8 cellular contexts compared by ENCODE assay signal in genomic region chr15:75452364-75452967, GRCh38.
DNase-seq lines count a peak whose midpoint lies in the region; ATAC-seq lines count a peak whose summit lies in the region.

No MANE protein-coding gene starts in this region.

- H3K27ac ChIP-seq in HUES6 (ENCODE audit: low read depth, low read length) (peak overlapping the region; percentile 50), epithelial cell of prostate (peak overlapping the region; percentile 98), mucosa of rectum (ENCODE audit: low read depth in 2 of 2, low read length in 2 of 2) (peak overlapping the region; percentile 90 to 99)

- H3K9ac ChIP-seq in HUES6 (ENCODE audit: low read length) (peak overlapping the region; percentile 91), mucosa of rectum (ENCODE audit: low read depth in 1 of 2, low read length in 2 of 2) (peak overlapping the region; percentile 91 to 98)

- no peaks in the 10 kb centered on the region for H3K27me3 ChIP-seq in HUES6 (ENCODE audit: control insufficient read depth, insufficient read depth, low read length)
- H3K27me3 ChIP-seq in mucosa of rectum (ENCODE audit: control insufficient read depth in 2 of 2, insufficient read depth in 2 of 2, low read length in 2 of 2): no peaks in the 10 kb centered on the region

- H3K9me3 ChIP-seq in HUES6 (ENCODE audit: control insufficient read depth, insufficient read depth, low read depth, low read length) (no peaks in the 10 kb centered on the region), mucosa of rectum (ENCODE audit: control insufficient read depth in 2 of 2, low read length in 2 of 2) (no peaks in the 10 kb centered on the region)

- H3K4me3 ChIP-seq in HUES6 (ENCODE audit: low read depth, low read length): peak overlapping the region; percentile 69
- H3K4me3 ChIP-seq in mucosa of rectum (ENCODE audit: low read length in 2 of 2): peak overlapping the region; percentile 75 to 76

- peaks cover 3% of the 10 kb centered on the region; the same call in 1 of the 2 replicates for H3K36me3 ChIP-seq in HUES6 (ENCODE audit: control insufficient read depth, insufficient read depth, low read length)
- peaks cover 0 to 3% of the 10 kb centered on the region in 2 donors for H3K36me3 ChIP-seq in mucosa of rectum (ENCODE audit: control insufficient read depth in 2 of 2, insufficient read depth in 2 of 2, low read length in 2 of 2)

- DNase-seq in CD1c-positive myeloid dendritic cell (ENCODE audit: extremely low spot score) (peak; percentile 86), OCI-M1 (lab: John Stamatoyannopoulos, UW) (peak; percentile 91), activated T-cell treated with anti-CD3 and anti-CD28 coated beads for 4 hours (peak; percentile 65), epithelial cell of prostate (ENCODE audit: low read depth, low spot score) (peak; percentile 44)
- peak; percentile 82 for DNase-seq in stimulated activated CD8-positive, alpha-beta memory T cell treated with anti-CD3 and anti-CD28 coated beads, Interleukin-4, amount 100 ng/mL, for 48 hours

- no peak for ATAC-seq in GM18517 (IDR thresholded peaks at IDR 0.05; ENCODE audit: unreplicated experiment)

- H3K4me1 ChIP-seq in HUES6 (ENCODE audit: control insufficient read depth, insufficient read depth, low read length) (peaks cover 17% of the 10 kb centered on the region), mucosa of rectum (ENCODE audit: control insufficient read depth in 2 of 2, insufficient read depth in 2 of 2, low read length in 2 of 2) (peaks cover 29 to 35% of the 10 kb centered on the region in 2 donors)
